1 cellular context compared by ENCODE assay signal in genomic region chr5:135445306-135445940, GRCh38.
TF ChIP-seq lines count a peak whose summit lies in the region.

No MANE protein-coding gene starts in this region.

TF ChIP-seq in IMR-90, 13 proteins besides CTCF, POLR2A, EP300 and RAD21:
- TF ChIP-seq NFE2L2 (IDR thresholded peaks at IDR 0.05; ENCODE audit: low read depth, low read length) = no peak
- TF ChIP-seq RFX5 (IDR thresholded peaks at IDR 0.05; ENCODE audit: low read depth, low read length) = no peak
- no peak for TF ChIP-seq MAFK (IDR thresholded peaks at IDR 0.05; ENCODE audit: low read depth, low read length)
- no peak for TF ChIP-seq CHD1 (IDR thresholded peaks at IDR 0.05; ENCODE audit: low read depth, low read length)
- TF ChIP-seq MXI1 (IDR thresholded peaks at IDR 0.05; ENCODE audit: borderline replicate concordance, low read depth, low read length) = no peak
- no peak for TF ChIP-seq USF2 (IDR thresholded peaks at IDR 0.05; ENCODE audit: low read depth, low read length)
- no peak for TF ChIP-seq MAZ (IDR thresholded peaks at IDR 0.05; ENCODE audit: borderline replicate concordance, low read depth, low read length)
- TF ChIP-seq CEBPB (IDR thresholded peaks at IDR 0.05; ENCODE audit: low read depth, low read length) = no peak
- TF ChIP-seq FOS (IDR thresholded peaks at IDR 0.05; ENCODE audit: low read depth, low read length) = no peak
- TF ChIP-seq ELK1 (IDR thresholded peaks at IDR 0.05; ENCODE audit: borderline replicate concordance, low read depth, low read length) = no peak
- TF ChIP-seq SMC3 (IDR thresholded peaks at IDR 0.05; ENCODE audit: low read depth, low read length) = no peak
